ENCODE assay signal across 8 cellular contexts in genomic region chr6:158559338-158559894, GRCh38. TPM values are rescaled to one million over a fixed set of nuclear protein-coding genes. Genes with fewer than 3 reads are reported as not detected.
A peak's percentile ranks its signal among the peaks of the same experiment; 100 is the strongest.
DNase-seq lines count a peak whose midpoint lies in the region; ATAC-seq, FAIRE-seq and TF ChIP-seq lines count a peak whose summit lies in the region.

No MANE protein-coding gene starts in this region.

- DNase-seq in activated CD4-positive, alpha-beta T cell treated with anti-CD3 and anti-CD28 coated beads, Interleukin-2, amount 10 ng/mL, durations not matched to agents 7 days and 5 days: no peak
- DNase-seq in activated CD4-positive, alpha-beta T cell treated with anti-CD3 and anti-CD28 coated beads for 1 hour: no peak
- DNase-seq in activated naive CD8-positive, alpha-beta T cell treated with anti-CD3 and anti-CD28 coated beads, Interleukin-2, amount 50 U/mL, for 24 hours: no peak
- DNase-seq in left kidney (ENCODE audit: low read depth, low spot score) (peak; percentile 13), testis (peak; percentile 15), MV-4-11 (lab: John Stamatoyannopoulos, UW) (no peak), erythroblast (lab: John Stamatoyannopoulos, UW) (no peak), HTR-8/SVneo (ENCODE audit: insufficient read length, low spot score) (no peak)

- TF ChIP-seq CTCF in testis (IDR thresholded peaks at IDR 0.05): no peak

- CTCF ChIA-PET in activated CD4-positive, alpha-beta T cell treated with anti-CD3 and anti-CD28 coated beads, Interleukin-2, amount 10 ng/mL, durations not matched to agents 7 days and 5 days (lab: Charles Lee): interaction anchor here (0.9 to 4.0 kb wide), 6 partner anchors 9 to 345 kb away, joined by 3 to 12 read pairs (median 6); no protein-coding TSS in a partner anchor

- peak overlapping the region; percentile 83 for H3K27ac Mint-ChIP-seq in activated CD4-positive, alpha-beta T cell treated with anti-CD3 and anti-CD28 coated beads, Interleukin-2, amount 10 ng/mL, durations not matched to agents 7 days and 5 days
- H3K27ac Mint-ChIP-seq in activated naive CD8-positive, alpha-beta T cell treated with anti-CD3 and anti-CD28 coated beads, Interleukin-2, amount 50 U/mL, for 24 hours: peak overlapping the region; percentile 84

- H3K4me1 ChIP-seq in testis: peaks cover 38% of the 10 kb centered on the region

- ATAC-seq in activated naive CD8-positive, alpha-beta T cell treated with anti-CD3 and anti-CD28 coated beads, Interleukin-2, amount 50 U/mL, for 24 hours: no peak

- intact Hi-C loops in testis (cut with DNase I; ENCODE audit: low total_unique reads): no loop called here

- POLR2A ChIA-PET in activated CD4-positive, alpha-beta T cell treated with anti-CD3 and anti-CD28 coated beads, Interleukin-2, amount 10 ng/mL, durations not matched to agents 7 days and 5 days (lab: Charles Lee): no interaction called here

- FAIRE-seq in HTR-8/SVneo (lab: Jason Lieb, UNC): no peak

- H3K36me3 Mint-ChIP-seq in activated CD4-positive, alpha-beta T cell treated with anti-CD3 and anti-CD28 coated beads, Interleukin-2, amount 10 ng/mL, durations not matched to agents 7 days and 5 days (ENCODE audit: low read depth): peaks cover 15% of the 10 kb centered on the region
- peaks cover 7% of the 10 kb centered on the region for H3K36me3 Mint-ChIP-seq in activated naive CD8-positive, alpha-beta T cell treated with anti-CD3 and anti-CD28 coated beads, Interleukin-2, amount 50 U/mL, for 24 hours (ENCODE audit: low read depth)

- peak overlapping the region; percentile 89 to 96 for H3K4me3 ChIP-seq in testis

- H3K27me3 ChIP-seq in testis: no peaks in the 10 kb centered on the region

- 20 to 35% methylated on average over 14 of the region's 14 CpGs for WGBS in testis, 2 donors

- peaks cover 51% of the 10 kb centered on the region for H3K4me1 Mint-ChIP-seq in activated CD4-positive, alpha-beta T cell treated with anti-CD3 and anti-CD28 coated beads, Interleukin-2, amount 10 ng/mL, durations not matched to agents 7 days and 5 days
- H3K4me1 Mint-ChIP-seq in activated naive CD8-positive, alpha-beta T cell treated with anti-CD3 and anti-CD28 coated beads, Interleukin-2, amount 50 U/mL, for 24 hours: peaks cover 36% of the 10 kb centered on the region

- H3K9me3 Mint-ChIP-seq in activated CD4-positive, alpha-beta T cell treated with anti-CD3 and anti-CD28 coated beads, Interleukin-2, amount 10 ng/mL, durations not matched to agents 7 days and 5 days: no peaks in the 10 kb centered on the region
- H3K9me3 Mint-ChIP-seq in activated naive CD8-positive, alpha-beta T cell treated with anti-CD3 and anti-CD28 coated beads, Interleukin-2, amount 50 U/mL, for 24 hours: no peaks in the 10 kb centered on the region

- peaks cover 16% of the 10 kb centered on the region for H3K27me3 Mint-ChIP-seq in activated CD4-positive, alpha-beta T cell treated with anti-CD3 and anti-CD28 coated beads, Interleukin-2, amount 10 ng/mL, durations not matched to agents 7 days and 5 days
- H3K27me3 Mint-ChIP-seq in activated naive CD8-positive, alpha-beta T cell treated with anti-CD3 and anti-CD28 coated beads, Interleukin-2, amount 50 U/mL, for 24 hours: no peaks in the 10 kb centered on the region

- no peaks in the 10 kb centered on the region for H3K9me3 ChIP-seq in testis

- no peaks in the 10 kb centered on the region for H3K36me3 ChIP-seq in testis (ENCODE audit: low read depth, missing control alignments)

- H3K27ac ChIP-seq in testis: peak overlapping the region; percentile 88 to 90

- TF ChIP-seq POLR2A in testis (IDR thresholded peaks at IDR 0.05) (no peak), erythroblast (IDR thresholded peaks at IDR 0.05; ENCODE audit: low read length) (no peak)

- peak overlapping the region; percentile 62 for H3K4me3 Mint-ChIP-seq in activated CD4-positive, alpha-beta T cell treated with anti-CD3 and anti-CD28 coated beads, Interleukin-2, amount 10 ng/mL, durations not matched to agents 7 days and 5 days
- H3K4me3 Mint-ChIP-seq in activated naive CD8-positive, alpha-beta T cell treated with anti-CD3 and anti-CD28 coated beads, Interleukin-2, amount 50 U/mL, for 24 hours: peak overlapping the region; percentile 65

RNA-seq across cellular contexts. Expression of gene TMEM181, which starts 0.5 kb away (rescaled TPM):
- total RNA-seq in activated CD4-positive, alpha-beta T cell treated with anti-CD3 and anti-CD28 coated beads, Interleukin-2, amount 10 ng/mL, durations not matched to agents 7 days and 5 days: 10 to 100 TPM; 16.9 to 17.6 TPM
- 10 to 100 TPM; 74.6 to 81.0 TPM for total RNA-seq in testis
- 41.4 TPM for polyA plus RNA-seq in testis (ENCODE audit: insufficient read depth, low read depth, low replicate concordance)

Comparison
In these comparisons a context has a peak if more than half of its experiments do, and no peak if none do; other contexts are left out.
1. DNase-seq: peak in left kidney (single experiment) and testis (single experiment); none in activated CD4-positive, alpha-beta T cell treated with anti-CD3 and anti-CD28 coated beads, Interleukin-2, amount 10 ng/mL, durations not matched to agents 7 days and 5 days (single experiment), activated CD4-positive, alpha-beta T cell treated with anti-CD3 and anti-CD28 coated beads for 1 hour (single experiment), activated naive CD8-positive, alpha-beta T cell treated with anti-CD3 and anti-CD28 coated beads, Interleukin-2, amount 50 U/mL, for 24 hours (single experiment), MV-4-11 (single experiment), erythroblast (0 of 2) and HTR-8/SVneo (single experiment).
2. RNA of gene TMEM181, which starts 0.5 kb away (total RNA-seq): 74.6 to 81.0 TPM in testis; 16.9 to 17.6 TPM in activated CD4-positive, alpha-beta T cell treated with anti-CD3 and anti-CD28 coated beads, Interleukin-2, amount 10 ng/mL, durations not matched to agents 7 days and 5 days; every median in the first group is over 4 times any median in the second.